ENCODE assay signal across 8 cellular contexts in the genomic region with DNA sequence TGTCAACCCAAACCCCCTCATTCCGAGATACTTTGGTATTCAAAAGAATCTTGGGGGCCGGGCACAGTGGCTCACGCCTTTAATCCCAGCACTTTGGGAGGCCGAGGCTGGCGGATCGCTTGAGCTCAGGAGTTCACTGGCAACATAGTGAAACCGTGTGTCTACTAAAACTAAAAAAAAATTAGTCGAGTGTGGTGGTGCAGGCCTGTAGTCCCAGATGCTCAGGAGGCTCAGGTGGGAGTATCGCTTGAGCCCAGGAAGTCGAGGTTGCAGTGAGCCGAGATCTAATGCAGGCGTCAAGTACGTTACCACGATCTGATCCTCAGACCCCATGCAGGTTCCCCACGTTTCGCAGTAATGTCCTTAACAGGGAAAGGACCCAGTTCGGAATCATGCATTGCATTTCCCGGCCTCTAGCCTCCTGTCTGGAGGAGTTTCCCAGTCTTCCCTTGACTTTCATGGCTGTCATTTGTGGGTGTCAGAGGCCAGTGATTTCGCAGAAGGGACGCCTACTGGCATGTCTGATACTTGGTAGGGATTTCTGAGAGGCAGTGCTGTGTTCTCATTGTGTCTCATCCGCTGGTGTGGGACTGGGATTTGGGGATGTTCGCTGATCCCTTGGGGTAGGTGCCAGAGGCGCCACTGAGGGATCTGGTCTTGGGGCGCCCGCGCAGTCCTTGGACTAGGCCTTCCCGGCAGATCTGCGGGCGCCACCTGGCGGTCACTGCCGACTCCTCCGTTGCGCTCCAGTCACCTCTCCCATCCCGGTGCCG. TPM values are rescaled to one million over a fixed set of nuclear protein-coding genes. Genes with fewer than 3 reads are reported as not detected.
DNase-seq lines count a peak whose midpoint lies in the region; ATAC-seq and TF ChIP-seq lines count a peak whose summit lies in the region.

No MANE protein-coding gene starts in this region.

- peaks cover 40% of the 10 kb centered on the region for H3K36me3 ChIP-seq in DND-41 (ENCODE audit: insufficient read depth, low read length)
- H3K36me3 ChIP-seq in Peyer's patch, result peaks cover 0 to 27% (median 0%) of the 10 kb centered on the region in 3 donors

- peaks cover 19% of the 10 kb centered on the region for H3K4me1 Mint-ChIP-seq in activated T-helper 1 cell treated with anti-CD3 and anti-CD28 coated beads, Interleukin-12 subunit alpha, Interleukin-12 subunit beta, Interleukin-2, Interleukin-4 antibody, amounts not matched to agents 30 ng/mL and 10 ng/mL and 1 ng/mL, durations not matched to agents 14 hours and 24 hours and 36 hours (ENCODE audit: low read depth)
- H3K4me1 Mint-ChIP-seq in natural killer cell, result peaks cover 20 to 25% of the 10 kb centered on the region in 2 donors
- peaks cover 11 to 29% of the 10 kb centered on the region in 2 donors for H3K4me1 Mint-ChIP-seq in stimulated activated naive B cell treated with anti-CD40 and anti-IgM and Interleukin-4, amounts not matched to agents 10 μg/mL and 1 μg/mL and 100 μg/mL, for 72 hours

- H3K9me3 ChIP-seq in DND-41 (ENCODE audit: insufficient read depth, low read length, severe bottlenecking) (no peaks in the 10 kb centered on the region), Peyer's patch (no peaks in the 10 kb centered on the region)

- peak overlapping the region; percentile 56 for H3K9ac ChIP-seq in DND-41 (ENCODE audit: low read depth, low read length)

- intact Hi-C loops in activated T-helper 1 cell treated with anti-CD3 and anti-CD28 coated beads, Interleukin-12 subunit alpha, Interleukin-12 subunit beta, Interleukin-2, Interleukin-4 antibody, amounts not matched to agents 30 ng/mL and 10 ng/mL and 1 ng/mL, durations not matched to agents 14 hours and 24 hours and 36 hours (cut with micrococcal nuclease), result loop anchor here (1.0 to 5.0 kb wide), 5 partner anchors 8 to 882 kb away; a partner anchor contains a TSS
- intact Hi-C loops in natural killer cell (cut with micrococcal nuclease), result loop anchor here (1.0 to 5.0 kb wide), 5 partner anchors 39 to 656 kb away; a partner anchor contains a TSS

- H3K4me1 ChIP-seq in DND-41 (ENCODE audit: insufficient read depth, low read length) (peaks cover 23% of the 10 kb centered on the region), Peyer's patch (peaks cover 0 to 19% (median 2%) of the 10 kb centered on the region in 4 donors)

- peak overlapping the region; percentile 61 for H3K27ac ChIP-seq in DND-41 (ENCODE audit: low read length)
- H3K27ac ChIP-seq in Peyer's patch, result peak overlapping the region; percentile 40 to 78 (median 70)

- peak overlapping the region; percentile 75 for H2AFZ ChIP-seq in DND-41 (ENCODE audit: low read depth, low read length)

- H3K4me3 ChIP-seq in DND-41 (ENCODE audit: low read depth in 1 of 2, low read length in 2 of 2), result peak overlapping the region; percentile 36 to 61; a peak in 3 of 4 replicates
- H3K4me3 ChIP-seq in Peyer's patch, result peak overlapping the region; percentile 29 to 55 (median 46)

- no peaks in the 10 kb centered on the region for H3K27me3 Mint-ChIP-seq in activated T-helper 1 cell treated with anti-CD3 and anti-CD28 coated beads, Interleukin-12 subunit alpha, Interleukin-12 subunit beta, Interleukin-2, Interleukin-4 antibody, amounts not matched to agents 30 ng/mL and 10 ng/mL and 1 ng/mL, durations not matched to agents 14 hours and 24 hours and 36 hours (ENCODE audit: insufficient read depth)
- no peaks in the 10 kb centered on the region for H3K27me3 Mint-ChIP-seq in natural killer cell (ENCODE audit: low read depth in 2 of 2)
- H3K27me3 Mint-ChIP-seq in stimulated activated naive B cell treated with anti-CD40 and anti-IgM and Interleukin-4, amounts not matched to agents 10 μg/mL and 1 μg/mL and 100 μg/mL, for 72 hours, result no peaks in the 10 kb centered on the region

- H3K79me2 ChIP-seq in DND-41 (ENCODE audit: insufficient read depth, low read length), result peaks cover 61% of the 10 kb centered on the region

- peaks cover 14% of the 10 kb centered on the region for H3K36me3 Mint-ChIP-seq in activated T-helper 1 cell treated with anti-CD3 and anti-CD28 coated beads, Interleukin-12 subunit alpha, Interleukin-12 subunit beta, Interleukin-2, Interleukin-4 antibody, amounts not matched to agents 30 ng/mL and 10 ng/mL and 1 ng/mL, durations not matched to agents 14 hours and 24 hours and 36 hours (ENCODE audit: low read depth)
- H3K36me3 Mint-ChIP-seq in natural killer cell, result no peaks in the 10 kb centered on the region
- peaks cover 18 to 21% of the 10 kb centered on the region in 2 donors for H3K36me3 Mint-ChIP-seq in stimulated activated naive B cell treated with anti-CD40 and anti-IgM and Interleukin-4, amounts not matched to agents 10 μg/mL and 1 μg/mL and 100 μg/mL, for 72 hours

- peak overlapping the region; percentile 86 for H3K4me3 Mint-ChIP-seq in activated T-helper 1 cell treated with anti-CD3 and anti-CD28 coated beads, Interleukin-12 subunit alpha, Interleukin-12 subunit beta, Interleukin-2, Interleukin-4 antibody, amounts not matched to agents 30 ng/mL and 10 ng/mL and 1 ng/mL, durations not matched to agents 14 hours and 24 hours and 36 hours
- peak overlapping the region; percentile 92 for H3K4me3 Mint-ChIP-seq in natural killer cell
- H3K4me3 Mint-ChIP-seq in stimulated activated naive B cell treated with anti-CD40 and anti-IgM and Interleukin-4, amounts not matched to agents 10 μg/mL and 1 μg/mL and 100 μg/mL, for 72 hours, result peak overlapping the region; percentile 82 to 87

- H3K27me3 ChIP-seq in DND-41 (ENCODE audit: insufficient read depth, low read length, poor library complexity) (no peaks in the 10 kb centered on the region), Peyer's patch (no peaks in the 10 kb centered on the region)

- TF ChIP-seq CTCF in DND-41 (IDR thresholded peaks at IDR 0.05; ENCODE audit: borderline replicate concordance, extremely low read depth, low read length, poor library complexity, severe bottlenecking) (peak; percentile 95), Peyer's patch (IDR thresholded peaks at IDR 0.05) (peak; percentile 71 to 92 (median 90)), natural killer cell (IDR thresholded peaks at IDR 0.05) (peak; percentile 89)

- in situ Hi-C loops in KBM-7 (cut with MboI; ENCODE audit: low pct_unique_long_range_greater_than_20kb, low sequenced_read_pairs), result no loop called here

- peak; percentile 91 for ATAC-seq in DND-41 (ENCODE audit: insufficient read depth, low read depth)
- peak; percentile 79 for ATAC-seq in GM21825 (IDR thresholded peaks at IDR 0.05; ENCODE audit: unreplicated experiment)
- ATAC-seq in natural killer cell, result peak; percentile 80 to 87 (median 80)
- ATAC-seq in stimulated activated naive B cell treated with anti-CD40 and anti-IgM and Interleukin-4, amounts not matched to agents 10 μg/mL and 1 μg/mL and 100 μg/mL, for 72 hours (replicated peaks), result peak; percentile 86 to 87

- no peaks in the 10 kb centered on the region for H3K9me3 Mint-ChIP-seq in activated T-helper 1 cell treated with anti-CD3 and anti-CD28 coated beads, Interleukin-12 subunit alpha, Interleukin-12 subunit beta, Interleukin-2, Interleukin-4 antibody, amounts not matched to agents 30 ng/mL and 10 ng/mL and 1 ng/mL, durations not matched to agents 14 hours and 24 hours and 36 hours
- no peaks in the 10 kb centered on the region for H3K9me3 Mint-ChIP-seq in natural killer cell
- H3K9me3 Mint-ChIP-seq in stimulated activated naive B cell treated with anti-CD40 and anti-IgM and Interleukin-4, amounts not matched to agents 10 μg/mL and 1 μg/mL and 100 μg/mL, for 72 hours, result no peaks in the 10 kb centered on the region

- peak overlapping the region; percentile 87 for H3K27ac Mint-ChIP-seq in activated T-helper 1 cell treated with anti-CD3 and anti-CD28 coated beads, Interleukin-12 subunit alpha, Interleukin-12 subunit beta, Interleukin-2, Interleukin-4 antibody, amounts not matched to agents 30 ng/mL and 10 ng/mL and 1 ng/mL, durations not matched to agents 14 hours and 24 hours and 36 hours
- peak overlapping the region; percentile 75 to 81 for H3K27ac Mint-ChIP-seq in natural killer cell
- peak overlapping the region; percentile 75 for H3K27ac Mint-ChIP-seq in stimulated activated naive B cell treated with anti-CD40 and anti-IgM and Interleukin-4, amounts not matched to agents 10 μg/mL and 1 μg/mL and 100 μg/mL, for 72 hours

- peaks cover 15% of the 10 kb centered on the region for H4K20me1 ChIP-seq in DND-41 (ENCODE audit: insufficient read depth, low read length)

- peak overlapping the region; percentile 93 for H3K4me2 ChIP-seq in DND-41 (ENCODE audit: insufficient read depth, low read length)

- DNase-seq in DND-41, result peak; percentile 89
- DNase-seq in KBM-7, result peak; percentile 91
- peak; percentile 89 to 97 (median 95) for DNase-seq in Peyer's patch
- peak; percentile 80 for DNase-seq in activated T-helper 1 cell treated with anti-CD3 and anti-CD28 coated beads, Interleukin-12 subunit alpha, Interleukin-12 subunit beta, Interleukin-2, Interleukin-4 antibody, amounts not matched to agents 30 ng/mL and 10 ng/mL and 1 ng/mL, durations not matched to agents 14 hours and 24 hours and 36 hours (ENCODE audit: low spot score)
- peak; percentile 75 for DNase-seq in fibroblast of peridontal ligament (ENCODE audit: extremely low read depth)
- DNase-seq in natural killer cell, result peak; percentile 86
- DNase-seq in stimulated activated naive B cell treated with anti-CD40 and anti-IgM and Interleukin-4, amounts not matched to agents 10 μg/mL and 1 μg/mL and 100 μg/mL, for 72 hours, result peak; percentile 65

- TF ChIP-seq POLR2A in Peyer's patch (IDR thresholded peaks at IDR 0.05), result no peak

RNA-seq across cellular contexts. Expression of a gene that starts 39.3 kb away (rescaled TPM):
- 10 to 100 TPM; 74.2 to 97.7 (median 90.2) TPM for total RNA-seq in Peyer's patch
- total RNA-seq in activated T-helper 1 cell treated with anti-CD3 and anti-CD28 coated beads, Interleukin-12 subunit alpha, Interleukin-12 subunit beta, Interleukin-2, Interleukin-4 antibody, amounts not matched to agents 30 ng/mL and 10 ng/mL and 1 ng/mL, durations not matched to agents 14 hours and 24 hours and 36 hours, result 313 and 314 TPM in 2 replicates
- 100 to 1,000 TPM; 187 to 228 (median 219) TPM for total RNA-seq in natural killer cell

RNA-seq across cellular contexts. Expression of a gene that starts 57.4 kb away (rescaled TPM):
- total RNA-seq in Peyer's patch, result 1 to 10 TPM in 1 of 4 donors, under 1 TPM in 1, not detected in 2; 0.88 to 2.0 TPM
- total RNA-seq in activated T-helper 1 cell treated with anti-CD3 and anti-CD28 coated beads, Interleukin-12 subunit alpha, Interleukin-12 subunit beta, Interleukin-2, Interleukin-4 antibody, amounts not matched to agents 30 ng/mL and 10 ng/mL and 1 ng/mL, durations not matched to agents 14 hours and 24 hours and 36 hours, result not detected in 2 replicates
- under 1 TPM in 2 of 3 donors, not detected in 1; 0.14 to 0.84 TPM for total RNA-seq in natural killer cell

Comparison
In these comparisons a context has a peak if more than half of its experiments do, and no peak if none do; other contexts are left out.
1. Peak in every context shown above with its lines: DNase-seq, ATAC-seq, H3K4me3 ChIP-seq and H3K27ac ChIP-seq.